20 cellular contexts compared by ENCODE assay signal in genomic region chr1:48036693-48037386, GRCh38. TPM values are rescaled to one million over a fixed set of nuclear protein-coding genes. Genes with fewer than 3 reads are reported as not detected.
DNase-seq lines count a peak whose midpoint lies in the region; ATAC-seq and TF ChIP-seq lines count a peak whose summit lies in the region.
"Had no signal": no experiment of that assay in that cellular context is flagged by ENCODE, and none has a peak within 500 bp of the region (broad histone marks: within the 10 kb centered on the region; RNA-seq: fewer than 3 reads in every experiment).

No MANE protein-coding gene starts in this region.

- H3K4me2 ChIP-seq in osteoblast (ENCODE audit: insufficient read depth, low read length), result no peak overlapping the region
- H3K4me2 ChIP-seq: PC-9 had no signal

- H3K27me3 ChIP-seq in osteoblast (ENCODE audit: insufficient read depth, low read length) (peaks cover 6% of the 10 kb centered on the region), vagina (no peaks in the 10 kb centered on the region)
- H3K27me3 ChIP-seq: breast epithelium had no signal

- TF ChIP-seq POLR2A in vagina (IDR thresholded peaks at IDR 0.05), result no peak

- peaks cover 28% of the 10 kb centered on the region for H3K4me1 Mint-ChIP-seq in WTC11
- H3K4me1 Mint-ChIP-seq: activated naive CD4-positive, alpha-beta T cell treated with anti-CD3 and anti-CD28 coated beads, Interleukin-2, amount 50 U/mL, for 24 hours; B cell had no signal

- H3K9me3 ChIP-seq in osteoblast (ENCODE audit: low read depth, low read length), result no peaks in the 10 kb centered on the region
- H3K9me3 ChIP-seq in vagina, result no peaks in the 10 kb centered on the region
- H3K9me3 ChIP-seq: breast epithelium, lower lobe of right lung had no signal

- H3K9me3 Mint-ChIP-seq in WTC11, result peaks cover 5% of the 10 kb centered on the region; the same call in 1 of the 2 replicates
- H3K9me3 Mint-ChIP-seq: activated naive CD4-positive, alpha-beta T cell treated with anti-CD3 and anti-CD28 coated beads, Interleukin-2, amount 50 U/mL, for 24 hours; activated T-cell treated with anti-CD3 and anti-CD28 coated beads, Interleukin-2, amount 50 U/mL, for 24 hours had no signal

- no peaks in the 10 kb centered on the region for H3K79me2 ChIP-seq in osteoblast (ENCODE audit: insufficient read depth, low read length)

- peaks cover 13% of the 10 kb centered on the region for H3K4me1 ChIP-seq in osteoblast (ENCODE audit: insufficient read depth, low read length)
- H3K4me1 ChIP-seq in vagina, result peaks cover 17% of the 10 kb centered on the region
- H3K4me1 ChIP-seq: breast epithelium had no signal

- POLR2A ChIA-PET in WTC11 (lab: Charles Lee), result no interaction called here

- peaks cover 3% of the 10 kb centered on the region for H4K20me1 ChIP-seq in osteoblast (ENCODE audit: insufficient read depth, low read length)

- H3K36me3 Mint-ChIP-seq in WTC11, result no peaks in the 10 kb centered on the region
- H3K36me3 Mint-ChIP-seq: activated naive CD4-positive, alpha-beta T cell treated with anti-CD3 and anti-CD28 coated beads, Interleukin-2, amount 50 U/mL, for 24 hours had no signal

- H3K36me3 ChIP-seq in osteoblast (ENCODE audit: insufficient read depth, low read length) (no peaks in the 10 kb centered on the region), vagina (no peaks in the 10 kb centered on the region)
- H3K36me3 ChIP-seq: breast epithelium, lower lobe of right lung had no signal

- H2AFZ ChIP-seq in osteoblast (ENCODE audit: low read length), result no peak overlapping the region
- H2AFZ ChIP-seq: PC-9 had no signal

- H3K27ac ChIP-seq in osteoblast (ENCODE audit: low read depth, low read length) (no peak overlapping the region), vagina (no peak overlapping the region)
- H3K27ac ChIP-seq: breast epithelium, lower lobe of right lung, PC-9 had no signal

- peaks cover 46% of the 10 kb centered on the region for H3K27me3 Mint-ChIP-seq in WTC11 (ENCODE audit: low read depth)
- H3K27me3 Mint-ChIP-seq: activated naive CD4-positive, alpha-beta T cell treated with anti-CD3 and anti-CD28 coated beads, Interleukin-2, amount 50 U/mL, for 24 hours had no signal

- no peak for TF ChIP-seq CTCF in osteoblast (IDR thresholded peaks at IDR 0.05; ENCODE audit: extremely low read depth, low read depth, low read length)
- TF ChIP-seq CTCF in vagina (IDR thresholded peaks at IDR 0.05), result no peak
- no peak for TF ChIP-seq CTCF in WTC11 (IDR thresholded peaks at IDR 0.05)

- CTCF ChIA-PET in WTC11 (lab: Charles Lee), result interaction anchor here (0.9 kb wide), 1 partner anchor 57 kb away, joined by 3 read pairs; no protein-coding TSS in a partner anchor

- no peak overlapping the region for H3K4me3 Mint-ChIP-seq in WTC11
- H3K4me3 Mint-ChIP-seq: activated naive CD4-positive, alpha-beta T cell treated with anti-CD3 and anti-CD28 coated beads, Interleukin-2, amount 50 U/mL, for 24 hours; activated T-cell treated with anti-CD3 and anti-CD28 coated beads, Interleukin-2, amount 50 U/mL, for 24 hours; B cell; HFFc6 had no signal

- DNase-seq in Daoy (ENCODE audit: low read depth), result peak; percentile 73
- peak; percentile 33 for DNase-seq in RPMI7951 (ENCODE audit: low read depth)
- DNase-seq in fibroblast of peridontal ligament (ENCODE audit: extremely low read depth), result peak; percentile 79
- DNase-seq in osteoblast (ENCODE audit: insufficient read length, low spot score, missing footprints), result peak; percentile 87
- no peak for DNase-seq in vagina (ENCODE audit: extremely low spot score in 2 of 2)
- DNase-seq in medulla oblongata (ENCODE audit: extremely low spot score), result no peak
- DNase-seq in WTC11 (ENCODE audit: low spot score), result no peak
- no peak for DNase-seq in left cardiac atrium
- DNase-seq: activated CD4-positive, alpha-beta T cell treated with anti-CD3 and anti-CD28 coated beads, Interleukin-2, amount 50 U/mL, for 4 hours; activated T-cell treated with anti-CD3 and anti-CD28 coated beads, Interleukin-2, amount 50 U/mL, for 24 hours; HFFc6; lower lobe of right lung; MM.1S; NCI-H2029; NCI-H524 treated with DMSO at 0.1 percent for 48 hours; PC-9 had no signal

- no peak for ATAC-seq in WTC11
- no peak for ATAC-seq in left cardiac atrium
- ATAC-seq: HepG2, lower lobe of right lung had no signal

- H3K4me3 ChIP-seq in osteoblast (ENCODE audit: insufficient read depth, low read length) (no peak overlapping the region), vagina (no peak overlapping the region)
- H3K4me3 ChIP-seq: breast epithelium, lower lobe of right lung, PC-9 had no signal

- intact Hi-C loops in vagina (cut with DNase I), result no loop called here
- intact Hi-C loops in left cardiac atrium (cut with DNase I), result no loop called here

- H3K27ac Mint-ChIP-seq in WTC11, result no peak overlapping the region
- H3K27ac Mint-ChIP-seq: activated naive CD4-positive, alpha-beta T cell treated with anti-CD3 and anti-CD28 coated beads, Interleukin-2, amount 50 U/mL, for 24 hours; activated T-cell treated with anti-CD3 and anti-CD28 coated beads, Interleukin-2, amount 50 U/mL, for 24 hours; B cell; HFFc6 had no signal

TF ChIP-seq in WTC11, 78 proteins besides CTCF, POLR2A, EP300 and RAD21:
- TF ChIP-seq, protein P1, sequence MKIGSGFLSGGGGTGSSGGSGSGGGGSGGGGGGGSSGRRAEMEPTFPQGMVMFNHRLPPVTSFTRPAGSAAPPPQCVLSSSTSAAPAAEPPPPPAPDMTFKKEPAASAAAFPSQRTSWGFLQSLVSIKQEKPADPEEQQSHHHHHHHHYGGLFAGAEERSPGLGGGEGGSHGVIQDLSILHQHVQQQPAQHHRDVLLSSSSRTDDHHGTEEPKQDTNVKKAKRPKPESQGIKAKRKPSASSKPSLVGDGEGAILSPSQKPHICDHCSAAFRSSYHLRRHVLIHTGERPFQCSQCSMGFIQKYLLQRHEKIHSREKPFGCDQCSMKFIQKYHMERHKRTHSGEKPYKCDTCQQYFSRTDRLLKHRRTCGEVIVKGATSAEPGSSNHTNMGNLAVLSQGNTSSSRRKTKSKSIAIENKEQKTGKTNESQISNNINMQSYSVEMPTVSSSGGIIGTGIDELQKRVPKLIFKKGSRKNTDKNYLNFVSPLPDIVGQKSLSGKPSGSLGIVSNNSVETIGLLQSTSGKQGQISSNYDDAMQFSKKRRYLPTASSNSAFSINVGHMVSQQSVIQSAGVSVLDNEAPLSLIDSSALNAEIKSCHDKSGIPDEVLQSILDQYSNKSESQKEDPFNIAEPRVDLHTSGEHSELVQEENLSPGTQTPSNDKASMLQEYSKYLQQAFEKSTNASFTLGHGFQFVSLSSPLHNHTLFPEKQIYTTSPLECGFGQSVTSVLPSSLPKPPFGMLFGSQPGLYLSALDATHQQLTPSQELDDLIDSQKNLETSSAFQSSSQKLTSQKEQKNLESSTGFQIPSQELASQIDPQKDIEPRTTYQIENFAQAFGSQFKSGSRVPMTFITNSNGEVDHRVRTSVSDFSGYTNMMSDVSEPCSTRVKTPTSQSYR (CRISPR knock-in tag; IDR thresholded peaks at IDR 0.05), result no peak
- no peak for TF ChIP-seq ZNF121 (CRISPR knock-in tag; IDR thresholded peaks at IDR 0.05)
- TF ChIP-seq ZNF396 (CRISPR knock-in tag; IDR thresholded peaks at IDR 0.05; ENCODE audit: borderline replicate concordance), result no peak
- no peak for TF ChIP-seq ETV6 (CRISPR knock-in tag; IDR thresholded peaks at IDR 0.05)
- TF ChIP-seq GABPB1 (CRISPR knock-in tag; IDR thresholded peaks at IDR 0.05), result no peak
- no peak for TF ChIP-seq AR (CRISPR knock-in tag; IDR thresholded peaks at IDR 0.05)
- TF ChIP-seq ZBTB21 (CRISPR knock-in tag; IDR thresholded peaks at IDR 0.05; ENCODE audit: borderline replicate concordance), result no peak
- TF ChIP-seq FOXK1 (CRISPR knock-in tag; IDR thresholded peaks at IDR 0.05), result no peak
- no peak for TF ChIP-seq CREM (CRISPR knock-in tag; IDR thresholded peaks at IDR 0.05)
- TF ChIP-seq NFYB (CRISPR knock-in tag; conservative IDR thresholded peaks at IDR 0.05; ENCODE audit: low read depth), result no peak
- TF ChIP-seq, protein P2, sequence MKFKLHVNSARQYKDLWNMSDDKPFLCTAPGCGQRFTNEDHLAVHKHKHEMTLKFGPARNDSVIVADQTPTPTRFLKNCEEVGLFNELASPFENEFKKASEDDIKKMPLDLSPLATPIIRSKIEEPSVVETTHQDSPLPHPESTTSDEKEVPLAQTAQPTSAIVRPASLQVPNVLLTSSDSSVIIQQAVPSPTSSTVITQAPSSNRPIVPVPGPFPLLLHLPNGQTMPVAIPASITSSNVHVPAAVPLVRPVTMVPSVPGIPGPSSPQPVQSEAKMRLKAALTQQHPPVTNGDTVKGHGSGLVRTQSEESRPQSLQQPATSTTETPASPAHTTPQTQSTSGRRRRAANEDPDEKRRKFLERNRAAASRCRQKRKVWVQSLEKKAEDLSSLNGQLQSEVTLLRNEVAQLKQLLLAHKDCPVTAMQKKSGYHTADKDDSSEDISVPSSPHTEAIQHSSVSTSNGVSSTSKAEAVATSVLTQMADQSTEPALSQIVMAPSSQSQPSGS (CRISPR knock-in tag; IDR thresholded peaks at IDR 0.05; ENCODE audit: borderline replicate concordance, low read depth), result no peak
- no peak for TF ChIP-seq MYBL2 (CRISPR knock-in tag; IDR thresholded peaks at IDR 0.05)

RNA-seq across cellular contexts. Expression of gene TRABD2B, which starts 39.7 kb away (rescaled TPM):
- not detected in 2 replicates for total RNA-seq in Daoy (2014; rRNA removed; shearing (Covaris generic))
- total RNA-seq in RPMI7951 (2014; rRNA removed; shearing (Covaris generic)), result not detected in 2 replicates
- total RNA-seq in osteoblast (under 0.01 TPM in 2 replicates), vagina (5.6 TPM), WTC11 (2021) (7.8 to 10.8 TPM (median 10.3 TPM) in 3 replicates), left cardiac atrium (1 to 10 TPM; 6.2 to 7.6 TPM)
- total RNA-seq: B cell, HepG2, HFFc6, PC-9 had no signal

Comparison
In these comparisons a context has a peak if more than half of its experiments do, and no peak if none do; other contexts are left out.
1. DNase-seq: peak in Daoy (single experiment), RPMI7951 (single experiment), fibroblast of peridontal ligament (single experiment) and osteoblast (single experiment); none in vagina (0 of 2), medulla oblongata (single experiment), WTC11 (single experiment) and left cardiac atrium (single experiment).